In genomic region chr4:159296061-159296460, GRCh38 we compare ENCODE assay signal across 14 cellular contexts.
A peak's percentile ranks its signal among the peaks of the same experiment; 100 is the strongest.
DNase-seq lines count a peak whose midpoint lies in the region; ATAC-seq, FAIRE-seq and TF ChIP-seq lines count a peak whose summit lies in the region.
"Had no signal": no experiment of that assay in that cellular context is flagged by ENCODE, and none has a peak within 500 bp of the region (broad histone marks: within the 10 kb centered on the region; RNA-seq: fewer than 3 reads in every experiment).

No MANE protein-coding gene starts in this region.

- H4K20me1 ChIP-seq in astrocyte (ENCODE audit: insufficient read depth, low read length) = no peaks in the 10 kb centered on the region

- H3K4me3 Mint-ChIP-seq in HFFc6 (peak overlapping the region; percentile 61), astrocyte (ENCODE audit: unreplicated experiment) (no peak overlapping the region)
- H3K4me3 Mint-ChIP-seq: activated naive CD8-positive, alpha-beta T cell treated with anti-CD3 and anti-CD28 coated beads, Interleukin-2, amount 10 ng/mL, durations not matched to agents 7 days and 5 days; T-helper 17 cell had no signal

- peak overlapping the region; percentile 12 for H3K4me2 ChIP-seq in astrocyte (ENCODE audit: low read length)

- peak; percentile 85 for FAIRE-seq in A204.1 (lab: Jason Lieb, UNC)
- peak; percentile 68 for FAIRE-seq in astrocyte (lab: Jason Lieb, UNC)

- peaks cover 23% of the 10 kb centered on the region for H3K79me2 ChIP-seq in astrocyte (ENCODE audit: insufficient read depth, low read length)

- H3K27ac ChIP-seq in astrocyte (ENCODE audit: low read depth, low read length) = peak overlapping the region; percentile 18
- H3K27ac ChIP-seq: coronary artery, parathyroid adenoma had no signal

- no peaks in the 10 kb centered on the region for H3K27me3 ChIP-seq in astrocyte (ENCODE audit: insufficient read depth, low read length)

- H3K4me3 ChIP-seq in astrocyte (ENCODE audit: insufficient read depth, low read depth, low read length) (no peak overlapping the region), fibroblast of the aortic adventitia (ENCODE audit: low read depth, low read length) (no peak overlapping the region)
- H3K4me3 ChIP-seq: coronary artery had no signal

- peak overlapping the region; percentile 69 for H3K27ac Mint-ChIP-seq in HFFc6
- peak overlapping the region; percentile 27 for H3K27ac Mint-ChIP-seq in astrocyte (ENCODE audit: unreplicated experiment)
- H3K27ac Mint-ChIP-seq: activated naive CD8-positive, alpha-beta T cell treated with anti-CD3 and anti-CD28 coated beads, Interleukin-2, amount 10 ng/mL, durations not matched to agents 7 days and 5 days; T-helper 17 cell had no signal

- no peak overlapping the region for H3K9ac ChIP-seq in astrocyte (ENCODE audit: low read length)
- H3K9ac ChIP-seq: parathyroid adenoma had no signal

- H3K36me3 ChIP-seq in astrocyte (ENCODE audit: insufficient read depth, low read length) = no peaks in the 10 kb centered on the region

- peaks cover 10% of the 10 kb centered on the region for H3K36me3 Mint-ChIP-seq in HFFc6 (ENCODE audit: low read depth)
- H3K36me3 Mint-ChIP-seq in astrocyte (ENCODE audit: low read depth, unreplicated experiment) = peaks cover 2% of the 10 kb centered on the region
- H3K36me3 Mint-ChIP-seq: activated naive CD8-positive, alpha-beta T cell treated with anti-CD3 and anti-CD28 coated beads, Interleukin-2, amount 10 ng/mL, durations not matched to agents 7 days and 5 days had no signal

- H3K9me3 ChIP-seq in astrocyte (ENCODE audit: insufficient read depth, low read depth, low read length) = no peaks in the 10 kb centered on the region

- H3K27me3 Mint-ChIP-seq in HFFc6 (ENCODE audit: insufficient read depth) (no peaks in the 10 kb centered on the region; the same call in 1 of the 2 replicates), astrocyte (ENCODE audit: low read depth, unreplicated experiment) (no peaks in the 10 kb centered on the region)
- H3K27me3 Mint-ChIP-seq: activated naive CD8-positive, alpha-beta T cell treated with anti-CD3 and anti-CD28 coated beads, Interleukin-2, amount 10 ng/mL, durations not matched to agents 7 days and 5 days; T-helper 17 cell had no signal

- H2AFZ ChIP-seq in astrocyte (ENCODE audit: low read depth, low read length) = no peak overlapping the region
- H2AFZ ChIP-seq: parathyroid adenoma had no signal

- peaks cover 72% of the 10 kb centered on the region for H3K4me1 Mint-ChIP-seq in HFFc6 (ENCODE audit: low read depth)
- peaks cover 39% of the 10 kb centered on the region for H3K4me1 Mint-ChIP-seq in astrocyte (ENCODE audit: low read depth, unreplicated experiment)
- H3K4me1 Mint-ChIP-seq: activated naive CD8-positive, alpha-beta T cell treated with anti-CD3 and anti-CD28 coated beads, Interleukin-2, amount 10 ng/mL, durations not matched to agents 7 days and 5 days had no signal

- peak; percentile 52 for DNase-seq in HFFc6
- DNase-seq in astrocyte (ENCODE audit: low read depth) = peak; percentile 69
- peak; percentile 41 for DNase-seq in fibroblast of the aortic adventitia (ENCODE audit: low read depth)
- DNase-seq in iPS-NIHi7 (ENCODE audit: extremely low spot score) = no peak
- DNase-seq in globus pallidus (ENCODE audit: low spot score) = no peak
- no peak for DNase-seq in NK-92 (lab: John Stamatoyannopoulos, UW; ENCODE audit: unreplicated experiment)
- DNase-seq: activated naive CD8-positive, alpha-beta T cell treated with anti-CD3 and anti-CD28 coated beads, Interleukin-2, amount 10 ng/mL, durations not matched to agents 7 days and 5 days; NCI-H1417; OCI-M1; T-helper 17 cell had no signal

- TF ChIP-seq CTCF in HFFc6 (IDR thresholded peaks at IDR 0.05) (no peak), astrocyte (IDR thresholded peaks at IDR 0.05; ENCODE audit: insufficient read depth, low read depth, low read length) (no peak), fibroblast of the aortic adventitia (IDR thresholded peaks at IDR 0.05; ENCODE audit: insufficient read depth, low read length) (no peak)

- H3K4me1 ChIP-seq in astrocyte (ENCODE audit: insufficient read depth, low read length) = peaks cover 27% of the 10 kb centered on the region
- H3K4me1 ChIP-seq: parathyroid adenoma had no signal

- no peak for ATAC-seq in GM19328 (IDR thresholded peaks at IDR 0.05; ENCODE audit: unreplicated experiment)
- ATAC-seq: T-helper 17 cell had no signal

- H3K9me3 Mint-ChIP-seq in HFFc6 (no peaks in the 10 kb centered on the region), astrocyte (ENCODE audit: unreplicated experiment) (no peaks in the 10 kb centered on the region)
- H3K9me3 Mint-ChIP-seq: activated naive CD8-positive, alpha-beta T cell treated with anti-CD3 and anti-CD28 coated beads, Interleukin-2, amount 10 ng/mL, durations not matched to agents 7 days and 5 days had no signal

Comparison
In these comparisons a context has a peak if more than half of its experiments do, and no peak if none do; other contexts are left out.
1. DNase-seq: peak in HFFc6 (single experiment), astrocyte (single experiment) and fibroblast of the aortic adventitia (single experiment); none in iPS-NIHi7 (single experiment), globus pallidus (single experiment) and NK-92 (single experiment).